ENCODE assay signal across 8 cellular contexts in the genomic region with DNA sequence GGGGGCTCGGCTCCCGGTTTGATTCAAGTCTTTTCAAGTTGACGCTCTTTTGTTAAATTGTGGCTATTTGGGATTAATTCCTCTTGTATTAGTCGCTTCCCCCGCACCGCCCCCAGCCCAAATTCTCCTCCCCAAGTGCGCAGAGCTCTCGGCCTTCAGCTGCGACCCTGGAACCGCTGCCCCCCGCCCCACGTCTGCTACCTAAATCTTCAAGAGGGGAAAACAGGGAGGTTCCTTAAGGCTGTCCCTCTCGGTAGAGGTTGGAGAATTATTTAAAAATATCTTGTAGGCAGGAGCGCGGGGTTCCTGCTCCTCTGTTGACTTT. TPM values are rescaled to one million over a fixed set of nuclear protein-coding genes. Genes with fewer than 3 reads are reported as not detected.
DNase-seq lines count a peak whose midpoint lies in the region; ATAC-seq and TF ChIP-seq lines count a peak whose summit lies in the region.

No MANE protein-coding gene starts in this region.

- no peak for TF ChIP-seq EP300 in stomach (IDR thresholded peaks at IDR 0.05)

- no peak for TF ChIP-seq CTCF in stomach (IDR thresholded peaks at IDR 0.05)

- H3K36me3 Mint-ChIP-seq in activated naive CD8-positive, alpha-beta T cell treated with anti-CD3 and anti-CD28 coated beads, Interleukin-2, amount 50 U/mL, for 24 hours (ENCODE audit: low read depth): peaks cover 7% of the 10 kb centered on the region
- H3K36me3 Mint-ChIP-seq in immature natural killer cell: no peaks in the 10 kb centered on the region

- peaks cover 9% of the 10 kb centered on the region for H3K4me1 ChIP-seq in HUES6 (ENCODE audit: control insufficient read depth, insufficient read depth, low read length)
- peaks cover 0 to 22% (median 3%) of the 10 kb centered on the region in 4 donors for H3K4me1 ChIP-seq in stomach

- peaks cover 21% of the 10 kb centered on the region for H3K4me1 Mint-ChIP-seq in activated naive CD8-positive, alpha-beta T cell treated with anti-CD3 and anti-CD28 coated beads, Interleukin-2, amount 50 U/mL, for 24 hours
- H3K4me1 Mint-ChIP-seq in immature natural killer cell: peaks cover 22 to 28% of the 10 kb centered on the region in 2 donors

- no peaks in the 10 kb centered on the region for H3K9me3 Mint-ChIP-seq in activated naive CD8-positive, alpha-beta T cell treated with anti-CD3 and anti-CD28 coated beads, Interleukin-2, amount 50 U/mL, for 24 hours
- H3K9me3 Mint-ChIP-seq in immature natural killer cell: no peaks in the 10 kb centered on the region

- ATAC-seq in activated naive CD8-positive, alpha-beta T cell treated with anti-CD3 and anti-CD28 coated beads, Interleukin-2, amount 50 U/mL, for 24 hours: no peak
- ATAC-seq in GM19467 (IDR thresholded peaks at IDR 0.05; ENCODE audit: unreplicated experiment): no peak
- ATAC-seq in HG03378 (IDR thresholded peaks at IDR 0.05; ENCODE audit: unreplicated experiment): no peak

- peak overlapping the region; percentile 86 for H3K4me3 ChIP-seq in HUES6 (ENCODE audit: low read depth, low read length)
- peak overlapping the region; percentile 54 to 72 (median 66) for H3K4me3 ChIP-seq in stomach

- peak overlapping the region; percentile 96 for H3K4me3 Mint-ChIP-seq in activated naive CD8-positive, alpha-beta T cell treated with anti-CD3 and anti-CD28 coated beads, Interleukin-2, amount 50 U/mL, for 24 hours
- peak overlapping the region; percentile 85 to 91 (median 88) for H3K4me3 Mint-ChIP-seq in immature natural killer cell

- no peak for TF ChIP-seq POLR2A in stomach (IDR thresholded peaks at IDR 0.05)

- intact Hi-C loops in stomach (cut with DNase I; ENCODE audit: low total_unique reads): no loop called here

- H3K27ac Mint-ChIP-seq in activated naive CD8-positive, alpha-beta T cell treated with anti-CD3 and anti-CD28 coated beads, Interleukin-2, amount 50 U/mL, for 24 hours: no peak overlapping the region
- H3K27ac Mint-ChIP-seq in immature natural killer cell: peak overlapping the region; percentile 73 to 94 (median 86)

- WGBS in stomach, 5 donors: 1 to 29% (median 10%) methylated on average over 11 to 15 of the region's 15 CpGs

- H3K27ac ChIP-seq in HUES6 (ENCODE audit: low read depth, low read length) (no peak overlapping the region), stomach (peak overlapping the region; percentile 80 to 91 (median 87))

- DNase-seq in activated naive CD8-positive, alpha-beta T cell treated with anti-CD3 and anti-CD28 coated beads, Interleukin-2, amount 50 U/mL, for 24 hours: no peak
- DNase-seq in immature natural killer cell (no peak), stomach (no peak), NCI-H1092 treated with DMSO at 0.1 percent for 48 hours (lab: John Stamatoyannopoulos, UW) (no peak), SIG-M5 (lab: John Stamatoyannopoulos, UW) (no peak)

- H3K27me3 ChIP-seq in HUES6 (ENCODE audit: control insufficient read depth, insufficient read depth, low read length): peaks cover 50% of the 10 kb centered on the region
- H3K27me3 ChIP-seq in stomach: peaks cover 0 to 18% (median 0%) of the 10 kb centered on the region in 3 donors

- H3K27me3 Mint-ChIP-seq in activated naive CD8-positive, alpha-beta T cell treated with anti-CD3 and anti-CD28 coated beads, Interleukin-2, amount 50 U/mL, for 24 hours: no peaks in the 10 kb centered on the region
- peaks cover 6 to 23% (median 12%) of the 10 kb centered on the region in 3 donors for H3K27me3 Mint-ChIP-seq in immature natural killer cell (ENCODE audit: low read depth in 3 of 3)

- H3K36me3 ChIP-seq in HUES6 (ENCODE audit: control insufficient read depth, insufficient read depth, low read length) (no peaks in the 10 kb centered on the region), stomach (no peaks in the 10 kb centered on the region)

- H3K9me3 ChIP-seq in HUES6 (ENCODE audit: control insufficient read depth, insufficient read depth, low read depth, low read length): no peaks in the 10 kb centered on the region
- peaks cover 0 to 6% (median 0%) of the 10 kb centered on the region in 4 donors for H3K9me3 ChIP-seq in stomach

- peak overlapping the region; percentile 60 for H3K9ac ChIP-seq in HUES6 (ENCODE audit: low read length)

RNA-seq across cellular contexts. Expression of a gene that starts 0.9 kb away (rescaled TPM):
- polyA plus RNA-seq in immature natural killer cell (10 to 100 TPM; 16.9 to 38.7 (median 28.4) TPM), stomach (10 to 100 TPM in 1 of 3 donors, 1 to 10 TPM in 2; 5.2 to 13.0 (median 7.2) TPM)
- total RNA-seq in stomach: 10 to 100 TPM; 33.2 to 88.1 (median 65.6) TPM
